In genomic region chr20:58637466-58638198, GRCh38 we compare ENCODE assay signal across 1 cellular context.
TF ChIP-seq lines count a peak whose summit lies in the region.

No MANE protein-coding gene starts in this region.

TF ChIP-seq in GM23338, 12 proteins besides CTCF, POLR2A, EP300 and RAD21 (continued from another document):
- TF ChIP-seq ZNF462 (CRISPR knock-in tag; IDR thresholded peaks at IDR 0.05) (no peak), ZNF331 (CRISPR knock-in tag; IDR thresholded peaks at IDR 0.05; ENCODE audit: low read depth) (no peak), ZNF114 (CRISPR knock-in tag; IDR thresholded peaks at IDR 0.05) (no peak), ETS1 (IDR thresholded peaks at IDR 0.05) (no peak), CREB1 (CRISPR knock-in tag; IDR thresholded peaks at IDR 0.05; ENCODE audit: low read depth) (no peak), EZH2phosphoT487 (IDR thresholded peaks at IDR 0.05; ENCODE audit: unreplicated experiment) (no peak), JUNB (IDR thresholded peaks at IDR 0.05; ENCODE audit: unreplicated experiment) (no peak)
